Comparison of ENCODE assay signal across 8 cellular contexts in the genomic region with DNA sequence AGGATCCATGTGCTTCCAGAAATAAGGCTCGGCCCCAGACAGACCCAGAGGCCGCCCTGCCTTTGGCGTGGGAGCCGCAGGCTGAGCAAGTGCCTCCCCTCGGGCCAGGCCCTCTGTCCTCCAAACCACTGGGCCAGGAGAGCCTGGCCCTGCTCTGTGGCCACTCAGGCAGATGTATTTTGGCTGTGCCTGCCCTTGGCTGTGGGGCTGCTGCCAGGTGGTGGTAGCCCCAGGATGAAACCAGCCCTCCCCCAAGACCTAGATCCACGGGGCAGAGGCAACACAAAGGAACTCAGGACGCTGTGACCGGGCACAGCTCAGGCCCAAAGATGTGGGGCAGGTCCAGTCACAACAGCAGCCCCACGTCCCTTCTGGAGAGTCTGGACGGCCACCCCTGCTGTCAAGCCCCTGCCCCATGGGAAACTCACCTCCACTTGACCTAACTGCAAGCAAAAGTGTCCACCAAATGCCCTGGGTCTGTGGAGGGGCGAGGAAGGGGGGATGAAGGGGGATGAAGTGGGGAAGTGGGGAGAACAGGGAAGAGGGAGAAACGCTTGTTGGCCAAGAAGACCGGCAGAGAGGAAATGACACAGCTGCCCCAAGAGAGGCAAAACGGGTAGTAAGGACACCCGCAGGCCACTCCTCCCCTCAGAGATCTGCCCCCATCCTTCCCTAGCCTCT. TPM values are rescaled to one million over a fixed set of nuclear protein-coding genes. Genes with fewer than 3 reads are reported as not detected.
DNase-seq lines count a peak whose midpoint lies in the region; ATAC-seq and TF ChIP-seq lines count a peak whose summit lies in the region.

No MANE protein-coding gene starts in this region.

- H3K9ac ChIP-seq in BLaER1, result peak overlapping the region; percentile 91

- peaks cover 75% of the 10 kb centered on the region for H3K79me2 ChIP-seq in osteoblast (ENCODE audit: insufficient read depth, low read length)

- peak overlapping the region; percentile 93 for H3K27ac ChIP-seq in BLaER1
- H3K27ac ChIP-seq in effector memory CD4-positive, alpha-beta T cell (ENCODE audit: insufficient read depth, low read length, poor library complexity, severe bottlenecking), result peak overlapping the region; percentile 18
- H3K27ac ChIP-seq in osteoblast (ENCODE audit: low read depth, low read length), result peak overlapping the region; percentile 90

- H3K4me2 ChIP-seq in BLaER1 (peak overlapping the region; percentile 99), osteoblast (ENCODE audit: insufficient read depth, low read length) (peak overlapping the region; percentile 76)

- H3K4me1 ChIP-seq in BLaER1 (peaks cover 81% of the 10 kb centered on the region), osteoblast (ENCODE audit: insufficient read depth, low read length) (peaks cover 23% of the 10 kb centered on the region)
- H3K4me1 ChIP-seq in effector memory CD4-positive, alpha-beta T cell (ENCODE audit: control insufficient read depth, insufficient read depth, low read length, poor library complexity, severe bottlenecking), result peaks cover 6% of the 10 kb centered on the region

- H3K27me3 ChIP-seq in BLaER1 (no peaks in the 10 kb centered on the region), osteoblast (ENCODE audit: insufficient read depth, low read length) (no peaks in the 10 kb centered on the region)
- no peaks in the 10 kb centered on the region for H3K27me3 ChIP-seq in effector memory CD4-positive, alpha-beta T cell (replicated peaks; ENCODE audit: control insufficient read depth, insufficient read depth, low read length, poor library complexity, severe bottlenecking)

- H3K9me3 ChIP-seq in BLaER1, result no peaks in the 10 kb centered on the region
- no peaks in the 10 kb centered on the region for H3K9me3 ChIP-seq in effector memory CD4-positive, alpha-beta T cell (ENCODE audit: control insufficient read depth, low read length)
- H3K9me3 ChIP-seq in osteoblast (ENCODE audit: low read depth, low read length), result no peaks in the 10 kb centered on the region

- ATAC-seq in GM19468 (IDR thresholded peaks at IDR 0.05; ENCODE audit: extremely low read depth, unreplicated experiment), result peak; percentile 17
- no peak for ATAC-seq in HG03139 (IDR thresholded peaks at IDR 0.05; ENCODE audit: unreplicated experiment)

- peak overlapping the region; percentile 62 for H2AFZ ChIP-seq in osteoblast (ENCODE audit: low read length)

- H3K36me3 ChIP-seq in BLaER1 (peaks cover 19% of the 10 kb centered on the region), osteoblast (ENCODE audit: insufficient read depth, low read length) (peaks cover 8% of the 10 kb centered on the region)
- peaks cover under 1% of the 10 kb centered on the region for H3K36me3 ChIP-seq in effector memory CD4-positive, alpha-beta T cell (ENCODE audit: control insufficient read depth, insufficient read depth, low read length)

- H4K20me1 ChIP-seq in BLaER1 (peaks cover 41% of the 10 kb centered on the region), osteoblast (ENCODE audit: insufficient read depth, low read length) (peaks cover 15% of the 10 kb centered on the region)

- no peak for TF ChIP-seq CTCF in osteoblast (IDR thresholded peaks at IDR 0.05; ENCODE audit: extremely low read depth, low read depth, low read length)

- DNase-seq in NOMO-1 treated with dmso at 0.1 percent for 144 hours (lab: John Stamatoyannopoulos, UW; ENCODE audit: unreplicated experiment), result peak; percentile 86
- no peak for DNase-seq in effector memory CD4-positive, alpha-beta T cell
- DNase-seq in osteoblast (ENCODE audit: insufficient read length, low spot score, missing footprints), result peak; percentile 94
- no peak for DNase-seq in OCI-M2 (lab: John Stamatoyannopoulos, UW; ENCODE audit: unreplicated experiment)
- DNase-seq in NCI-H2081 treated with DMSO at 0.1 percent for 48 hours (lab: John Stamatoyannopoulos, UW), result no peak

- H3K4me3 ChIP-seq in BLaER1 (peak overlapping the region; percentile 70), osteoblast (ENCODE audit: insufficient read depth, low read length) (peak overlapping the region; percentile 38)
- no peak overlapping the region for H3K4me3 ChIP-seq in effector memory CD4-positive, alpha-beta T cell (ENCODE audit: insufficient read depth, low read depth, low read length, poor library complexity, severe bottlenecking)

RNA-seq across cellular contexts. Expression of a gene that starts 23.9 kb away (rescaled TPM):
- 35.1 and 37.3 TPM in 2 replicates for total RNA-seq in osteoblast

Comparison
In these comparisons a context has a peak if more than half of its experiments do, and no peak if none do; other contexts are left out.
1. H3K27ac ChIP-seq: peak in every context shown above with its lines; median percentile 93 in BLaER1; 90 in osteoblast; 18 in effector memory CD4-positive, alpha-beta T cell.
2. DNase-seq: peak in NOMO-1 treated with dmso at 0.1 percent for 144 hours (single experiment) and osteoblast (single experiment); none in effector memory CD4-positive, alpha-beta T cell (0 of 3), OCI-M2 (single experiment) and NCI-H2081 treated with DMSO at 0.1 percent for 48 hours (single experiment).